ENCODE assay signal across 26 cellular contexts in the genomic region with DNA sequence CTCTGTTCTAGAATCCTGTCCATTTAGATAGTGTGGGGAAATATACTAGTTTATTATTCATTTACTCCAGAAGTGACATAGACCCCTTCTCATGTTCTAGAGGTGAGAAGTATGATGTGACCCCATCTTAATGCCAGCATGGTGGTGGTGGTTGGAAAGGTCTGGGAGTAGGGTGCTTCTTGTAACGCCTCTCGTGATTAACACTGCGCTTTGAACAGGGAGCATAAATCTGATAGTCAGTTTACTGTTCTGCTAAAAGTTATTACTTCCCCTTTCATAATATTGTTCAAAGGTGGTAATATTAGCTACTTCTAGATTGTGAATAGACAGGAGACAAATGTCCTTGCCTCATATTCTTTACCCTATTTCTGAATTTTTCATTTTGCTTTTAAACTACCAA.
"Had no signal": no experiment of that assay in that cellular context is flagged by ENCODE, and none has a peak within 500 bp of the region (broad histone marks: within the 10 kb centered on the region; RNA-seq: fewer than 3 reads in every experiment).

No MANE protein-coding gene starts in this region.

- H3K36me3 ChIP-seq: esophagus squamous epithelium, left lung, lower lobe of right lung, right atrium auricular region, transverse colon had no signal

- H3K27ac ChIP-seq: epithelial cell of prostate, esophagus squamous epithelium, left lung, lower lobe of right lung, right atrium auricular region, testis, transverse colon had no signal

- H3K4me1 ChIP-seq: left lung, lower lobe of right lung had no signal

- H3K4me3 ChIP-seq: esophagus squamous epithelium, left lung, lower lobe of right lung, mucosa of descending colon, right atrium auricular region, testis, transverse colon had no signal

- H3K9me3 ChIP-seq: esophagus squamous epithelium, left lung, lower lobe of right lung, mucosa of descending colon, right atrium auricular region, testis, transverse colon had no signal

- FAIRE-seq: bronchial epithelial cell, colon, frontal cortex, TTC549, urothelium cell line had no signal

- H3K27me3 ChIP-seq: esophagus squamous epithelium, left lung, right atrium auricular region, testis, transverse colon had no signal

- DNase-seq: activated CD4-positive, alpha-beta T cell treated with anti-CD3 and anti-CD28 coated beads for 1 hour; activated CD4-positive, alpha-beta T cell treated with anti-CD3 and anti-CD28 coated beads, Interleukin-2, amount 10 ng/mL, durations not matched to agents 7 days and 5 days; activated CD8-positive, alpha-beta T cell treated with anti-CD3 and anti-CD28 coated beads for 36 hours; activated gamma-delta T cell treated with Interleukin-2 at 50 U/mL for 16 hours; activated naive CD4-positive, alpha-beta T cell treated with anti-CD3 and anti-CD28 coated beads, Interleukin-2, amount 50 U/mL, for 16 hours; activated naive CD8-positive, alpha-beta T cell treated with anti-CD3 and anti-CD28 coated beads, Interleukin-2, amount 50 U/mL, for 24 hours; activated T-cell treated with anti-CD3 and anti-CD28 coated beads, Interleukin-2, amount 50 U/mL, for 4 hours; effector CD8-positive, alpha-beta T cell; esophagus squamous epithelium; left lung; lower lobe of right lung; mesendoderm; mucosa of descending colon; stimulated activated naive CD4-positive, alpha-beta T cell treated with Interleukin-2 at 50 U/mL for 16 hours; testis; transverse colon had no signal

- ATAC-seq: activated CD8-positive, alpha-beta T cell treated with anti-CD3 and anti-CD28 coated beads for 36 hours; activated naive CD8-positive, alpha-beta T cell treated with anti-CD3 and anti-CD28 coated beads, Interleukin-2, amount 50 U/mL, for 24 hours; activated T-cell treated with anti-CD3 and anti-CD28 coated beads, Interleukin-2, amount 50 U/mL, for 4 hours; activated T-helper 17 cell treated with anti-CD3 and anti-CD28 coated beads, Interleukin-2, amount 50 U/mL, for 72 hours; left lung; lower lobe of right lung; mucosa of descending colon; natural killer cell treated with Interleukin-12 subunit alpha and Interleukin-12 subunit beta and Interleukin-15 and Interleukin-18, amount 100 ng/mL, for 72 hours; WTC11 had no signal
